ENCODE assay signal across 8 cellular contexts in genomic region chr11:10540546-10540914, GRCh38. TPM values are rescaled to one million over a fixed set of nuclear protein-coding genes. Genes with fewer than 3 reads are reported as not detected.
DNase-seq lines count a peak whose midpoint lies in the region; ATAC-seq and TF ChIP-seq lines count a peak whose summit lies in the region.

No MANE protein-coding gene starts in this region.

- H3K4me3 ChIP-seq in WI38 (ENCODE audit: low read depth, low read length) (peak overlapping the region; percentile 82), gastroesophageal sphincter (peak overlapping the region; percentile 88 to 94), neuronal stem cell (ENCODE audit: low read length in 2 of 2) (peak overlapping the region; percentile 62 to 93)

- H3K23ac ChIP-seq in neuronal stem cell (ENCODE audit: low read depth, low read length, poor library complexity), result peak overlapping the region; percentile 98

- peak overlapping the region; percentile 86 for H2AFZ ChIP-seq in neuronal stem cell (ENCODE audit: low read length)

- H3K9me3 ChIP-seq in gastroesophageal sphincter (no peaks in the 10 kb centered on the region), neuronal stem cell (replicated peaks in 1 of 2; ENCODE audit: control insufficient read depth in 2 of 2, insufficient read depth in 1 of 2, low read depth in 1 of 2, low read length in 2 of 2) (peaks cover 0 to 3% of the 10 kb centered on the region in 2 donors)

- H3K14ac ChIP-seq in neuronal stem cell (ENCODE audit: low read length), result no peak overlapping the region

- peak overlapping the region; percentile 86 to 93 (median 92) for H3K27ac ChIP-seq in gastroesophageal sphincter
- no peak overlapping the region for H3K27ac ChIP-seq in neuronal stem cell (replicated peaks; ENCODE audit: low read length)

- no peak for TF ChIP-seq EP300 in gastroesophageal sphincter (IDR thresholded peaks at IDR 0.05)

- TF ChIP-seq POLR2A in gastroesophageal sphincter (IDR thresholded peaks at IDR 0.05), result no peak

- H2BK5ac ChIP-seq in neuronal stem cell (ENCODE audit: low read length), result no peak overlapping the region

- H2BK12ac ChIP-seq in neuronal stem cell (ENCODE audit: low read length), result no peak overlapping the region

- no peak overlapping the region for H4K91ac ChIP-seq in neuronal stem cell (ENCODE audit: low read depth, low read length, poor library complexity)

- peak overlapping the region; percentile 47 for H3K9ac ChIP-seq in neuronal stem cell (ENCODE audit: low read depth, low read length, poor library complexity)

- H3K4ac ChIP-seq in neuronal stem cell (ENCODE audit: low read length), result no peak overlapping the region

- peak overlapping the region; percentile 62 for H2BK15ac ChIP-seq in neuronal stem cell (ENCODE audit: low read length)

- WGBS in gastroesophageal sphincter (ENCODE audit: low coverage in 1 of 2), 2 donors, result 0% methylated on average over 2 to 6 of the region's 25 CpGs
- WGBS in neuronal stem cell (ENCODE audit: extremely low coverage in 2 of 2, insufficient read length in 2 of 2, insufficient replicate concordance in 1 of 2), 2 donors, result no CpG with 5 or more reads among the region's 25 CpGs

- ATAC-seq in GM19455 (IDR thresholded peaks at IDR 0.05; ENCODE audit: unreplicated experiment) (peak; percentile 35), HG03457 (IDR thresholded peaks at IDR 0.05; ENCODE audit: unreplicated experiment) (peak; percentile 12), gastroesophageal sphincter (peak; percentile 32)

- peak overlapping the region; percentile 74 for H3K4me2 ChIP-seq in neuronal stem cell (ENCODE audit: insufficient read depth, low read length, poor library complexity, severe bottlenecking)

- TF ChIP-seq CTCF in WI38 (IDR thresholded peaks at IDR 0.05; ENCODE audit: low read depth, low read length) (no peak), gastroesophageal sphincter (IDR thresholded peaks at IDR 0.05) (no peak)

- H3K36me3 ChIP-seq in gastroesophageal sphincter, result no peaks in the 10 kb centered on the region
- H3K36me3 ChIP-seq in neuronal stem cell (replicated peaks in 1 of 2; ENCODE audit: control insufficient read depth in 2 of 2, insufficient read depth in 2 of 2, low read length in 2 of 2), result no peaks in the 10 kb centered on the region

- peak; percentile 60 for DNase-seq in COLO668 (lab: John Stamatoyannopoulos, UW; ENCODE audit: unreplicated experiment)
- no peak for DNase-seq in neuronal stem cell (ENCODE audit: low spot score)
- DNase-seq in hepatic stellate cell (ENCODE audit: low spot score), result no peak
- no peak for DNase-seq in SHP77 treated with DMSO at 0.1 percent for 48 hours (lab: John Stamatoyannopoulos, UW)

- peak overlapping the region; percentile 89 for H3K18ac ChIP-seq in neuronal stem cell (ENCODE audit: low read length)

- H3K79me1 ChIP-seq in neuronal stem cell (ENCODE audit: low read depth, low read length), result peaks cover 4% of the 10 kb centered on the region

- H2BK120ac ChIP-seq in neuronal stem cell (ENCODE audit: low read depth, low read length), result no peak overlapping the region

- no peaks in the 10 kb centered on the region for H3K27me3 ChIP-seq in gastroesophageal sphincter
- no peaks in the 10 kb centered on the region for H3K27me3 ChIP-seq in neuronal stem cell (ENCODE audit: control insufficient read depth in 3 of 3, insufficient read depth in 3 of 3, low read depth in 1 of 3, low read length in 3 of 3)

- H2AK5ac ChIP-seq in neuronal stem cell (ENCODE audit: low read depth, low read length), result no peak overlapping the region

- peaks cover 0 to 23% (median 4%) of the 10 kb centered on the region in 3 donors for H3K4me1 ChIP-seq in gastroesophageal sphincter
- peaks cover 0 to 3% of the 10 kb centered on the region in 2 donors for H3K4me1 ChIP-seq in neuronal stem cell (ENCODE audit: control insufficient read depth in 2 of 2, insufficient read depth in 1 of 2, low read depth in 1 of 2, low read length in 2 of 2)

- H4K8ac ChIP-seq in neuronal stem cell (ENCODE audit: low read depth, low read length), result no peak overlapping the region

RNA-seq across cellular contexts. Expression of gene RNF141, which starts 0.5 kb away (rescaled TPM):
- 10 to 100 TPM; 28.4 to 44.8 (median 38.1) TPM for total RNA-seq in gastroesophageal sphincter
- 27.1 TPM for polyA plus RNA-seq in neuronal stem cell (2013, experiment 1 of 2)
- polyA plus RNA-seq in neuronal stem cell (2013, experiment 2 of 2), result 26.4 TPM

RNA-seq across cellular contexts. Expression of gene LYVE1, which starts 27.9 kb away (rescaled TPM):
- 100 to 1,000 TPM in 2 of 4 donors, 10 to 100 TPM in 2; 13.2 to 191 (median 102) TPM for total RNA-seq in gastroesophageal sphincter
- 0.03 TPM for polyA plus RNA-seq in neuronal stem cell (2013, experiment 1 of 2)
- 0.03 TPM for polyA plus RNA-seq in neuronal stem cell (2013, experiment 2 of 2)
